In genomic region chr2:96537734-96538486, GRCh38 we compare ENCODE assay signal across 8 cellular contexts. TPM values are rescaled to one million over a fixed set of nuclear protein-coding genes. Genes with fewer than 3 reads are reported as not detected.
DNase-seq lines count a peak whose midpoint lies in the region; ATAC-seq, FAIRE-seq and TF ChIP-seq lines count a peak whose summit lies in the region.

No MANE protein-coding gene starts in this region.

- TF ChIP-seq CTCF in fibroblast of villous mesenchyme (IDR thresholded peaks at IDR 0.05; ENCODE audit: insufficient read depth, low read depth, low read length) = no peak

- H3K9ac ChIP-seq in HUES64 (ENCODE audit: low read depth, low read length) = 0 out of 2 replicates have a peak overlapping the region, but pooled peaks have one; percentile 1

- 2% methylated on average over 36 of the region's 36 CpGs for WGBS in HUES64

- H3K4me1 ChIP-seq in HUES64 (ENCODE audit: insufficient read depth, low read length) = peaks cover 31% of the 10 kb centered on the region

- peaks cover 38% of the 10 kb centered on the region for H3K27me3 ChIP-seq in HUES64 (ENCODE audit: insufficient read depth, low read length)

- H3K27ac ChIP-seq in HUES64 (ENCODE audit: low read depth, low read length) = no peak overlapping the region

- intact Hi-C loops in sciatic nerve (cut with DNase I) = no loop called here

- H3K9me3 Mint-ChIP-seq in activated T-cell treated with anti-CD3 and anti-CD28 coated beads, Interleukin-2, amount 50 U/mL, for 72 hours = no peaks in the 10 kb centered on the region

- peak overlapping the region; percentile 98 for H3K27ac Mint-ChIP-seq in activated T-cell treated with anti-CD3 and anti-CD28 coated beads, Interleukin-2, amount 50 U/mL, for 72 hours

- FAIRE-seq in frontal cortex (lab: Jason Lieb, UNC) = no peak

- peak; percentile 49 to 60 for DNase-seq in activated T-cell treated with anti-CD3 and anti-CD28 coated beads, Interleukin-2, amount 50 U/mL, for 72 hours
- DNase-seq in fibroblast of villous mesenchyme (ENCODE audit: low read depth) (no peak), sciatic nerve (ENCODE audit: low spot score) (no peak), pons (ENCODE audit: low spot score) (no peak), SHP77 (lab: John Stamatoyannopoulos, UW) (no peak), COR-L47 (lab: John Stamatoyannopoulos, UW) (no peak), frontal cortex (ENCODE audit: low spot score in 2 of 2) (no peak)

- H3K4me3 ChIP-seq in HUES64 (ENCODE audit: low read length) (peak overlapping the region; percentile 66), fibroblast of villous mesenchyme (ENCODE audit: low read depth, low read length) (peak overlapping the region; percentile 80)

- no peaks in the 10 kb centered on the region for H3K9me3 ChIP-seq in HUES64 (ENCODE audit: insufficient read depth, low read depth, low read length)

- H3K36me3 Mint-ChIP-seq in activated T-cell treated with anti-CD3 and anti-CD28 coated beads, Interleukin-2, amount 50 U/mL, for 72 hours (ENCODE audit: insufficient read depth in 2 of 2) = peaks cover 30 to 39% of the 10 kb centered on the region in 2 donors

- no peaks in the 10 kb centered on the region for H3K27me3 Mint-ChIP-seq in activated T-cell treated with anti-CD3 and anti-CD28 coated beads, Interleukin-2, amount 50 U/mL, for 72 hours (ENCODE audit: low read depth)

- no peaks in the 10 kb centered on the region for H3K36me3 ChIP-seq in HUES64 (ENCODE audit: insufficient read depth, low read length)

- H3K4me3 Mint-ChIP-seq in activated T-cell treated with anti-CD3 and anti-CD28 coated beads, Interleukin-2, amount 50 U/mL, for 72 hours = peak overlapping the region; percentile 94 to 97

- peaks cover 72% of the 10 kb centered on the region for H3K4me1 Mint-ChIP-seq in activated T-cell treated with anti-CD3 and anti-CD28 coated beads, Interleukin-2, amount 50 U/mL, for 72 hours (ENCODE audit: low read depth)

- peak; percentile 2 to 9 for ATAC-seq in activated T-cell treated with anti-CD3 and anti-CD28 coated beads, Interleukin-2, amount 50 U/mL, for 72 hours (replicated peaks in 1 of 2)
- ATAC-seq in sciatic nerve = peak; percentile 4

RNA-seq across cellular contexts. Expression of gene ARID5A, which starts 1.4 kb away (rescaled TPM):
- 6.8 TPM for polyA plus RNA-seq in HUES64 (2013, experiment 1 of 2)
- polyA plus RNA-seq in HUES64 (2013, experiment 2 of 2) = 7.0 TPM
- 100 to 1,000 TPM; 424 to 433 TPM for total RNA-seq in activated T-cell treated with anti-CD3 and anti-CD28 coated beads, Interleukin-2, amount 50 U/mL, for 72 hours
- total RNA-seq in fibroblast of villous mesenchyme (9.5 and 18.4 TPM in 2 replicates), sciatic nerve (44.8 TPM), frontal cortex (1.6 TPM)

RNA-seq across cellular contexts. Expression of gene NEURL3, which starts 32.8 kb away (rescaled TPM):
- not detected for polyA plus RNA-seq in HUES64 (2013, experiment 1 of 2)
- polyA plus RNA-seq in HUES64 (2013, experiment 2 of 2) = not detected
- 1 to 10 TPM; 4.4 to 5.3 TPM for total RNA-seq in activated T-cell treated with anti-CD3 and anti-CD28 coated beads, Interleukin-2, amount 50 U/mL, for 72 hours
- not detected in 2 replicates for total RNA-seq in fibroblast of villous mesenchyme
- total RNA-seq in sciatic nerve = 0.58 TPM
- not detected for total RNA-seq in frontal cortex

Comparison
In these comparisons a context has a peak if more than half of its experiments do, and no peak if none do; other contexts are left out.
1. DNase-seq: peak in activated T-cell treated with anti-CD3 and anti-CD28 coated beads, Interleukin-2, amount 50 U/mL, for 72 hours (2 of 2); none in fibroblast of villous mesenchyme (single experiment), sciatic nerve (single experiment), pons (single experiment), SHP77 (0 of 2), COR-L47 (single experiment) and frontal cortex (0 of 2).